ENCODE assay signal across 30 cellular contexts in genomic region chr2:134009440-134009839, GRCh38.
"Had no signal": no experiment of that assay in that cellular context is flagged by ENCODE, and none has a peak within 500 bp of the region (broad histone marks: within the 10 kb centered on the region; RNA-seq: fewer than 3 reads in every experiment).

No MANE protein-coding gene starts in this region.

- H3K4me3 Mint-ChIP-seq: activated CD4-positive, alpha-beta T cell treated with anti-CD3 and anti-CD28 coated beads for 36 hours; activated CD4-positive, alpha-beta T cell treated with anti-CD3 and anti-CD28 coated beads, Interleukin-2, amount 10 ng/mL, durations not matched to agents 7 days and 5 days; activated CD8-positive, alpha-beta T cell treated with anti-CD3 and anti-CD28 coated beads, Interleukin-2, amount 10 ng/mL, durations not matched to agents 7 days and 5 days; activated naive CD4-positive, alpha-beta T cell treated with anti-CD3 and anti-CD28 coated beads, Interleukin-2, amount 10 ng/mL, durations not matched to agents 7 days and 5 days; activated naive CD8-positive, alpha-beta T cell; activated naive CD8-positive, alpha-beta T cell treated with anti-CD3 and anti-CD28 coated beads, Interleukin-2, amount 50 U/mL, for 24 hours; brain had no signal

- H3K4me3 ChIP-seq: Peyer's patch had no signal

- DNase-seq: activated CD4-positive, alpha-beta T cell treated with anti-CD3 and anti-CD28 coated beads for 36 hours; activated CD4-positive, alpha-beta T cell treated with anti-CD3 and anti-CD28 coated beads, Interleukin-2, amount 10 ng/mL, durations not matched to agents 7 days and 5 days; activated CD4-positive, alpha-beta T cell treated with anti-CD3 and anti-CD28 coated beads, Interleukin-2, amount 50 U/mL, for 48 hours; activated effector memory CD4-positive, alpha-beta T cell treated with Interleukin-2 at 50 U/mL for 16 hours; activated naive CD4-positive, alpha-beta T cell treated with anti-CD3 and anti-CD28 coated beads, Interleukin-2, amount 10 ng/mL, durations not matched to agents 7 days and 5 days; activated naive CD8-positive, alpha-beta T cell treated with anti-CD3 and anti-CD28 coated beads, Interleukin-2, amount 50 U/mL, for 24 hours; activated T-cell treated with anti-CD3 and anti-CD28 coated beads, Interleukin-2, amount 50 U/mL, for 48 hours; anterior cingulate cortex; caudate nucleus; cerebellar nuclear complex; MM.1S; MV-4-11; NCI-H1092; NCI-H1436 treated with DMSO at 0.1 percent for 48 hours; NCI-H1694 treated with DMSO at 0.1 percent for 48 hours; NCI-H2029; NCI-H510A; NCI-H526; NCI-H748 treated with DMSO at 0.1 percent for 48 hours; NK-92 treated with Interleukin-12 subunit alpha and Interleukin-12 subunit beta, amount 100 ng/mL, for 24 hours; PC-3; Peyer's patch; RPMI8226; T1000 had no signal

- H3K27ac Mint-ChIP-seq: activated CD4-positive, alpha-beta T cell treated with anti-CD3 and anti-CD28 coated beads for 36 hours; activated CD4-positive, alpha-beta T cell treated with anti-CD3 and anti-CD28 coated beads, Interleukin-2, amount 10 ng/mL, durations not matched to agents 7 days and 5 days; activated CD8-positive, alpha-beta T cell treated with anti-CD3 and anti-CD28 coated beads, Interleukin-2, amount 10 ng/mL, durations not matched to agents 7 days and 5 days; activated naive CD4-positive, alpha-beta T cell treated with anti-CD3 and anti-CD28 coated beads, Interleukin-2, amount 10 ng/mL, durations not matched to agents 7 days and 5 days; activated naive CD8-positive, alpha-beta T cell; activated naive CD8-positive, alpha-beta T cell treated with anti-CD3 and anti-CD28 coated beads, Interleukin-2, amount 50 U/mL, for 24 hours; brain had no signal

- H3K4me2 ChIP-seq: KMS-11 had no signal

- H3K4me1 ChIP-seq: Peyer's patch had no signal

- H3K36me3 Mint-ChIP-seq: activated naive CD4-positive, alpha-beta T cell treated with anti-CD3 and anti-CD28 coated beads, Interleukin-2, amount 10 ng/mL, durations not matched to agents 7 days and 5 days; activated naive CD8-positive, alpha-beta T cell; brain had no signal

- H3K27me3 ChIP-seq: Peyer's patch had no signal

- H3K27ac ChIP-seq: KMS-11, Peyer's patch had no signal

- H3K36me3 ChIP-seq: Peyer's patch had no signal

- H3K9ac ChIP-seq: KMS-11 had no signal

- H3K9me3 Mint-ChIP-seq: activated CD4-positive, alpha-beta T cell treated with anti-CD3 and anti-CD28 coated beads, Interleukin-2, amount 10 ng/mL, durations not matched to agents 7 days and 5 days; activated naive CD4-positive, alpha-beta T cell treated with anti-CD3 and anti-CD28 coated beads, Interleukin-2, amount 10 ng/mL, durations not matched to agents 7 days and 5 days; activated naive CD8-positive, alpha-beta T cell treated with anti-CD3 and anti-CD28 coated beads, Interleukin-2, amount 50 U/mL, for 24 hours; brain had no signal

- H3K27me3 Mint-ChIP-seq: activated CD4-positive, alpha-beta T cell treated with anti-CD3 and anti-CD28 coated beads, Interleukin-2, amount 10 ng/mL, durations not matched to agents 7 days and 5 days; activated naive CD8-positive, alpha-beta T cell had no signal

- ATAC-seq: activated CD4-positive, alpha-beta T cell treated with anti-CD3 and anti-CD28 coated beads for 36 hours; activated CD4-positive, CD25-positive, alpha-beta regulatory T cell treated with anti-CD3 and anti-CD28 coated beads, Interleukin-2, amount 50 U/mL, for 24 hours; activated CD8-positive, alpha-beta T cell treated with anti-CD3 and anti-CD28 coated beads, Interleukin-2, amount 10 ng/mL, durations not matched to agents 7 days and 5 days; activated naive CD8-positive, alpha-beta T cell treated with anti-CD3 and anti-CD28 coated beads, Interleukin-2, amount 50 U/mL, for 24 hours; PC-3; Right ventricle myocardium inferior had no signal

- H3K9me3 ChIP-seq: Peyer's patch had no signal

- H3K4me1 Mint-ChIP-seq: activated CD4-positive, alpha-beta T cell treated with anti-CD3 and anti-CD28 coated beads for 36 hours; activated CD4-positive, alpha-beta T cell treated with anti-CD3 and anti-CD28 coated beads, Interleukin-2, amount 10 ng/mL, durations not matched to agents 7 days and 5 days; activated naive CD4-positive, alpha-beta T cell treated with anti-CD3 and anti-CD28 coated beads, Interleukin-2, amount 10 ng/mL, durations not matched to agents 7 days and 5 days; activated naive CD8-positive, alpha-beta T cell treated with anti-CD3 and anti-CD28 coated beads, Interleukin-2, amount 50 U/mL, for 24 hours; brain had no signal
